ENCODE assay signal across 8 cellular contexts in the genomic region with DNA sequence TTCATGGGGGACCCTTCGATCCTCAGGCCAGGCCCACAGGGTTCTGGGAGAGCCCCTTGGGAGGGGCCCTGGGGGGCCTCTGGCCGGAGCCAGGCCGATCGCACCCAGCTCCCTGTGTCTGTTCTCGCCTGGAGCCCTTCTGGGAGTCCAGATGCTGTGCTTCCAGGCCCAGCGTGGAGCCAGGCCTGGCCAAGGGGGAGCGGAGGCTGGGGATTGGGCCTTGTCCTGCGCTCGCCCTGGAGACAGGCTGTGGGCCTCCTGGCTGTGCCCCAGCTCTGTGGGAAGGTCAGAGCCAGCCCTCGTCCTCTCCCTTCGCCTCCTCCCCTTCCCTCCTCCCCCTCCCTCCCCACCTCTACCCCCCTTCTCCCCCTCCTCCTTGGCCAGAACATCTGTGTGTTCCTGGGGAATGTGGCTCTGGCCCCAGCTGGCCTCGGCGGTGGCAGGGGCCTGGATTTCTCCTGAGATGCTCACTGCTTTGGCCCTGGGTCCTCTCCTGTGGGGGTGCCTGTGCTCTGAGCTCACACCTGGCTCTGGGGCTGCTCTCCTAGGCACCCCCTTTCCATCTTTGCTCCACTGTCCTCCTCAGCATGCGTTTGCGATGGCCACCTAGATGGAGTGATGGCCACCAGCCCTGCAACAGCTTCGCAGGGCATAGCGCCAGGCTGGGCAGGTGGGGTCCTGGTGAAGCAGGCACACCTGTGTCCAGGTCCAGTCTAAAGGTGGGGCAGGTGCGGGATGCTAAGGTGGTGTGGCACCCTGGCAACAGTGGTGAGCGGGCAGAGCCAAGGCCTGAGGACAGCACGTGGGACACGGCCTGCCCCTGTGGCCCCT.
A peak's percentile ranks its signal among the peaks of the same experiment; 100 is the strongest.
DNase-seq lines count a peak whose midpoint lies in the region; ATAC-seq, FAIRE-seq and TF ChIP-seq lines count a peak whose summit lies in the region.

No MANE protein-coding gene starts in this region.

- H3K9me1 ChIP-seq in K562 (ENCODE audit: control insufficient read depth, insufficient read depth, low read length) = peaks cover 4% of the 10 kb centered on the region

- H4K20me1 ChIP-seq in GM23338 (replicated peaks; ENCODE audit: insufficient read depth) = no peaks in the 10 kb centered on the region
- no peaks in the 10 kb centered on the region; the same call in 1 of the 2 replicates for H4K20me1 ChIP-seq in K562 (replicated peaks; ENCODE audit: control insufficient read depth, insufficient read depth, low read length)

- DNase-seq in GM23338 (ENCODE audit: low spot score) (peak; percentile 64), K562 (ENCODE audit: extremely low read depth in 1 of 4, low spot score in 3 of 4) (no peak), iPS-NIHi7 (ENCODE audit: extremely low spot score) (peak; percentile 81), OCI-M1 (lab: John Stamatoyannopoulos, UW) (no peak), RWPE1 (ENCODE audit: low spot score) (no peak)

- no peak for TF ChIP-seq CTCF in GM23338 (conservative IDR thresholded peaks at IDR 0.05; ENCODE audit: low read depth in 2 of 2)
- TF ChIP-seq CTCF in K562 (IDR thresholded peaks at IDR 0.05 in 2 of 3, conservative IDR thresholded peaks at IDR 0.05 in 1 of 3; ENCODE audit: insufficient read depth in 2 of 3, low read depth in 1 of 3, low read length in 3 of 3) = no peak
- no peak for TF ChIP-seq CTCF in RWPE1 (conservative IDR thresholded peaks at IDR 0.05; ENCODE audit: low read depth)

- peaks cover 4% of the 10 kb centered on the region; the same call in 2 of the 3 replicates for H3K9me3 Mint-ChIP-seq in GM23338

- 85% methylated on average over 15 of the region's 21 CpGs for WGBS in K562 (ENCODE audit: insufficient coverage, low coverage, missing lambda C conversion rate)

- in situ Hi-C loops in K562 (cut with MboI) = no loop called here

- no peak for TF ChIP-seq POLR2A in K562 (conservative IDR thresholded peaks at IDR 0.05)

- H3K79me2 ChIP-seq in GM23338 (replicated peaks; ENCODE audit: insufficient read depth) = peaks cover 40% of the 10 kb centered on the region
- H3K79me2 ChIP-seq in K562 (ENCODE audit: control insufficient read depth, insufficient read depth, low read length) = peaks cover 11% of the 10 kb centered on the region; the same call in 2 of the 3 replicates

- no peak overlapping the region for H3K27ac Mint-ChIP-seq in GM23338

- H3K36me3 Mint-ChIP-seq in GM23338 (ENCODE audit: low read depth) = peaks cover 7% of the 10 kb centered on the region

- H3K9ac ChIP-seq in K562 (ENCODE audit: insufficient read depth in 1 of 2, low read depth in 2 of 2, low read length in 2 of 2) (peak overlapping the region in 1 of 2 experiments; percentile 69; a peak in 2 of 4 replicates), skeletal muscle satellite cell (ENCODE audit: low read depth, low read length) (peak overlapping the region; percentile 85)

- ATAC-seq in GM23338 = peak; percentile 76
- ATAC-seq in K562 = no peak
- no peak for ATAC-seq in esophagus mucosa
- ATAC-seq in HG03097 (IDR thresholded peaks at IDR 0.05; ENCODE audit: low FRiP score, unreplicated experiment) = no peak

- H3K27me3 ChIP-seq in GM23338 (ENCODE audit: insufficient read depth) (no peaks in the 10 kb centered on the region), K562 (ENCODE audit: control insufficient read depth in 2 of 2, insufficient read depth in 2 of 2, low read length in 2 of 2) (no peaks in the 10 kb centered on the region), skeletal muscle satellite cell (ENCODE audit: control insufficient read depth, insufficient read depth, low read length) (no peaks in the 10 kb centered on the region)

- POLR2A ChIA-PET in K562 (lab: Yijun Ruan, JAX) = interaction anchor here (0.6 to 2.6 kb wide), 3 partner anchors 14 to 54 kb away, joined by 3 to 9 read pairs (median 3); no protein-coding TSS in a partner anchor
- POLR2A ChIA-PET in RWPE1 (lab: Yijun Ruan, JAX; ENCODE audit: low non-redundant PET) = no interaction called here

- peak overlapping the region; percentile 75 for H3K27ac ChIP-seq in GM23338 (ENCODE audit: low read depth)
- no peak overlapping the region for H3K27ac ChIP-seq in K562 (ENCODE audit: extremely low read depth, low read depth, low read length)
- H3K27ac ChIP-seq in RWPE1 = no peak overlapping the region

- peak overlapping the region; percentile 48 for H3K4me2 ChIP-seq in GM23338
- H3K4me2 ChIP-seq in K562 (ENCODE audit: insufficient read depth, low read length) = no peak overlapping the region
- peak overlapping the region; percentile 26 for H3K4me2 ChIP-seq in skeletal muscle satellite cell (ENCODE audit: low read length)

- no peak for TF ChIP-seq RAD21 in K562 (CRISPR knock-in tag; conservative IDR thresholded peaks at IDR 0.05 in 1 of 2, IDR thresholded peaks at IDR 0.05 in 1 of 2)

- intact Hi-C loops in K562 (cut with micrococcal nuclease) = no loop called here

- H3K4me1 Mint-ChIP-seq in GM23338 = peaks cover 50% of the 10 kb centered on the region

- no peak for TF ChIP-seq EP300 in K562 (IDR thresholded peaks at IDR 0.05; ENCODE audit: low read length)

- H3K4me3 ChIP-seq in GM23338 (no peak overlapping the region), K562 (no peak overlapping the region), skeletal muscle satellite cell (ENCODE audit: low read length) (no peak overlapping the region)

- H2AFZ ChIP-seq in GM23338 (no peak overlapping the region), K562 (ENCODE audit: low read depth, low read length) (no peak overlapping the region)

- no peak for FAIRE-seq in K562 (lab: Jason Lieb, UNC)

- H3K9me3 ChIP-seq in K562 (replicated peaks; ENCODE audit: control insufficient read depth, insufficient read depth, low read depth, low read length) (no peaks in the 10 kb centered on the region), skeletal muscle satellite cell (replicated peaks; ENCODE audit: low read length) (no peaks in the 10 kb centered on the region)

- no peaks in the 10 kb centered on the region for H3K36me3 ChIP-seq in GM23338 (ENCODE audit: insufficient read depth)
- no peaks in the 10 kb centered on the region; the same call in 1 of the 3 replicates for H3K36me3 ChIP-seq in K562 (ENCODE audit: control insufficient read depth, insufficient read depth, low read length)
- no peaks in the 10 kb centered on the region for H3K36me3 ChIP-seq in skeletal muscle satellite cell (ENCODE audit: insufficient read depth, low read length)

- H3K4me3 Mint-ChIP-seq in GM23338 = no peak overlapping the region

- CTCF ChIA-PET in K562 (lab: Yijun Ruan, JAX; ENCODE audit: low intra/inter-chr PET ratio) (no interaction called here), RWPE1 (lab: Yijun Ruan, JAX) (interaction anchor here (0.6 kb wide), 1 partner anchor 116 kb away, joined by 3 read pairs; no protein-coding TSS in a partner anchor)

- no peaks in the 10 kb centered on the region for H3F3A ChIP-seq in GM23338 (replicated peaks; ENCODE audit: low read depth)

- H3K27me3 Mint-ChIP-seq in GM23338 (ENCODE audit: insufficient read depth, low read depth, poor library complexity) = peaks cover 5% of the 10 kb centered on the region

- H3K4me1 ChIP-seq in GM23338 (ENCODE audit: insufficient read depth) (peaks cover 20% of the 10 kb centered on the region; the same call in 1 of the 2 replicates), K562 (replicated peaks in 1 of 2; ENCODE audit: control insufficient read depth in 2 of 2, insufficient read depth in 2 of 2, low read length in 2 of 2) (peaks cover 26 to 72% of the 10 kb centered on the region in 2 experiments; a peak in 4 of 5 replicates), skeletal muscle satellite cell (ENCODE audit: control insufficient read depth, insufficient read depth, low read length) (peaks cover 69% of the 10 kb centered on the region)

- no peaks in the 10 kb centered on the region for H3K9me2 ChIP-seq in GM23338 (ENCODE audit: insufficient read depth)

- BruUV-seq in K562 (replicated peaks; lab: Mats Ljungman, UMichigan) = no TSS peak

TF ChIP-seq in GM23338, 12 proteins besides CTCF, POLR2A, EP300 and RAD21 (continues in another document):
- TF ChIP-seq NANOG (IDR thresholded peaks at IDR 0.05; ENCODE audit: borderline replicate concordance) (no peak), ZNF114 (CRISPR knock-in tag; IDR thresholded peaks at IDR 0.05) (no peak), CREB1 (CRISPR knock-in tag; IDR thresholded peaks at IDR 0.05; ENCODE audit: low read depth) (no peak), EZH2 (IDR thresholded peaks at IDR 0.05; ENCODE audit: low read depth, unreplicated experiment) (no peak), JUNB (IDR thresholded peaks at IDR 0.05; ENCODE audit: unreplicated experiment) (no peak), ZNF331 (CRISPR knock-in tag; IDR thresholded peaks at IDR 0.05; ENCODE audit: low read depth) (no peak), POLR2AphosphoS5 (IDR thresholded peaks at IDR 0.05; ENCODE audit: low read depth) (no peak)
- TF ChIP-seq, protein P1, sequence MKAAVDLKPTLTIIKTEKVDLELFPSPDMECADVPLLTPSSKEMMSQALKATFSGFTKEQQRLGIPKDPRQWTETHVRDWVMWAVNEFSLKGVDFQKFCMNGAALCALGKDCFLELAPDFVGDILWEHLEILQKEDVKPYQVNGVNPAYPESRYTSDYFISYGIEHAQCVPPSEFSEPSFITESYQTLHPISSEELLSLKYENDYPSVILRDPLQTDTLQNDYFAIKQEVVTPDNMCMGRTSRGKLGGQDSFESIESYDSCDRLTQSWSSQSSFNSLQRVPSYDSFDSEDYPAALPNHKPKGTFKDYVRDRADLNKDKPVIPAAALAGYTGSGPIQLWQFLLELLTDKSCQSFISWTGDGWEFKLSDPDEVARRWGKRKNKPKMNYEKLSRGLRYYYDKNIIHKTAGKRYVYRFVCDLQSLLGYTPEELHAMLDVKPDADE (IDR thresholded peaks at IDR 0.05) = no peak

TF ChIP-seq in K562, 482 proteins besides CTCF, POLR2A, EP300 and RAD21:
- TF ChIP-seq, protein P2, sequence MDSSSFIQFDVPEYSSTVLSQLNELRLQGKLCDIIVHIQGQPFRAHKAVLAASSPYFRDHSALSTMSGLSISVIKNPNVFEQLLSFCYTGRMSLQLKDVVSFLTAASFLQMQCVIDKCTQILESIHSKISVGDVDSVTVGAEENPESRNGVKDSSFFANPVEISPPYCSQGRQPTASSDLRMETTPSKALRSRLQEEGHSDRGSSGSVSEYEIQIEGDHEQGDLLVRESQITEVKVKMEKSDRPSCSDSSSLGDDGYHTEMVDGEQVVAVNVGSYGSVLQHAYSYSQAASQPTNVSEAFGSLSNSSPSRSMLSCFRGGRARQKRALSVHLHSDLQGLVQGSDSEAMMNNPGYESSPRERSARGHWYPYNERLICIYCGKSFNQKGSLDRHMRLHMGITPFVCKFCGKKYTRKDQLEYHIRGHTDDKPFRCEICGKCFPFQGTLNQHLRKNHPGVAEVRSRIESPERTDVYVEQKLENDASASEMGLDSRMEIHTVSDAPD (CRISPR knock-in tag; IDR thresholded peaks at IDR 0.05) = no peak
- peak; percentile 62 for TF ChIP-seq PCBP1 (IDR thresholded peaks at IDR 0.05; ENCODE audit: low read depth, low read length, poor library complexity, severe bottlenecking)

Comparison
In these comparisons a context has a peak if more than half of its experiments do, and no peak if none do; other contexts are left out.
1. DNase-seq: peak in GM23338 (single experiment) and iPS-NIHi7 (single experiment); none in K562 (0 of 4), OCI-M1 (single experiment) and RWPE1 (single experiment).